Comparison of ENCODE assay signal across 8 cellular contexts in genomic region chrX:130173190-130173895, GRCh38. TPM values are rescaled to one million over a fixed set of nuclear protein-coding genes. Genes with fewer than 3 reads are reported as not detected.
DNase-seq lines count a peak whose midpoint lies in the region; ATAC-seq and TF ChIP-seq lines count a peak whose summit lies in the region.

No MANE protein-coding gene starts in this region.

- peak; percentile 31 for DNase-seq in NK-92 treated with Interleukin-12 subunit alpha and Interleukin-12 subunit beta, amount 100 ng/mL, for 24 hours (lab: John Stamatoyannopoulos, UW)
- DNase-seq in NK-92 (lab: John Stamatoyannopoulos, UW; ENCODE audit: unreplicated experiment), result no peak
- peak; percentile 57 for DNase-seq in RPMI8226
- DNase-seq in cerebellar cortex (ENCODE audit: low spot score), result peak; percentile 45
- DNase-seq in upper lobe of left lung, result peak in 1 of 2 donors; percentile 38
- DNase-seq in NCI-H128 (lab: John Stamatoyannopoulos, UW; ENCODE audit: unreplicated experiment), result no peak

- ATAC-seq in HG02759 (IDR thresholded peaks at IDR 0.05; ENCODE audit: unreplicated experiment), result peak; percentile 36
- ATAC-seq in upper lobe of left lung (ENCODE audit: low FRiP score in 2 of 2), result peak; percentile 15 to 87

- WGBS in mesodermal cell (ENCODE audit: insufficient coverage in 2 of 2), 2 experiments, result 74 to 81% methylated on average over 3 to 4 of the region's 7 CpGs
- WGBS in upper lobe of left lung, 2 donors, result 19 to 49% methylated on average over 6 to 7 of the region's 7 CpGs

- no peak for TF ChIP-seq CTCF in upper lobe of left lung (IDR thresholded peaks at IDR 0.05)

- H3K9me3 ChIP-seq in mesodermal cell (ENCODE audit: control insufficient read depth, low read length) (no peaks in the 10 kb centered on the region), upper lobe of left lung (no peaks in the 10 kb centered on the region)

- H3K27me3 ChIP-seq in upper lobe of left lung, result no peaks in the 10 kb centered on the region

- H3K36me3 ChIP-seq in mesodermal cell (ENCODE audit: control insufficient read depth, insufficient read depth, low read length) (no peaks in the 10 kb centered on the region), upper lobe of left lung (no peaks in the 10 kb centered on the region)

- H3K4me1 ChIP-seq in mesodermal cell (ENCODE audit: control insufficient read depth, insufficient read depth, low read length, poor library complexity, severe bottlenecking) (peaks cover 7% of the 10 kb centered on the region), upper lobe of left lung (peaks cover 3 to 15% (median 7%) of the 10 kb centered on the region in 4 donors)

- no peak for TF ChIP-seq EP300 in upper lobe of left lung (IDR thresholded peaks at IDR 0.05)

- H3K4me3 ChIP-seq in mesodermal cell (ENCODE audit: extremely low read depth, insufficient read depth, low read length, poor library complexity, severe bottlenecking) (peak overlapping the region; percentile 2), upper lobe of left lung (peak overlapping the region in 3 of 4 donors; percentile 46 to 54 (median 53))

- no peak for TF ChIP-seq POLR2A in upper lobe of left lung (IDR thresholded peaks at IDR 0.05)

- H3K27ac ChIP-seq in mesodermal cell (ENCODE audit: low read depth, low read length, severe bottlenecking) (peak overlapping the region; percentile 88), upper lobe of left lung (peak overlapping the region; percentile 58 to 79 (median 64))

RNA-seq across cellular contexts. Expression of gene RAB33A, which starts 1.6 kb away (rescaled TPM):
- 7.4 TPM for polyA plus RNA-seq in mesodermal cell (2013, experiment 1 of 2)
- 5.3 TPM for polyA plus RNA-seq in mesodermal cell (2013, experiment 2 of 2)
- 1 to 10 TPM in 1 of 6 donors, under 1 TPM in 3, not detected in 2; 0.29 to 1.1 (median 0.75) TPM for total RNA-seq in upper lobe of left lung

RNA-seq across cellular contexts. Expression of gene AIFM1, which starts 7.7 kb away (rescaled TPM):
- 39.8 TPM for polyA plus RNA-seq in mesodermal cell (2013, experiment 1 of 2)
- polyA plus RNA-seq in mesodermal cell (2013, experiment 2 of 2), result 36.7 TPM
- 10 to 100 TPM; 14.1 to 29.5 (median 21.9) TPM for total RNA-seq in upper lobe of left lung

Comparison
In these comparisons a context has a peak if more than half of its experiments do, and no peak if none do; other contexts are left out.
1. DNase-seq: peak in NK-92 treated with Interleukin-12 subunit alpha and Interleukin-12 subunit beta, amount 100 ng/mL, for 24 hours (single experiment), RPMI8226 (single experiment) and cerebellar cortex (single experiment); none in NK-92 (single experiment) and NCI-H128 (single experiment).